8 cellular contexts compared by ENCODE assay signal in the genomic region with DNA sequence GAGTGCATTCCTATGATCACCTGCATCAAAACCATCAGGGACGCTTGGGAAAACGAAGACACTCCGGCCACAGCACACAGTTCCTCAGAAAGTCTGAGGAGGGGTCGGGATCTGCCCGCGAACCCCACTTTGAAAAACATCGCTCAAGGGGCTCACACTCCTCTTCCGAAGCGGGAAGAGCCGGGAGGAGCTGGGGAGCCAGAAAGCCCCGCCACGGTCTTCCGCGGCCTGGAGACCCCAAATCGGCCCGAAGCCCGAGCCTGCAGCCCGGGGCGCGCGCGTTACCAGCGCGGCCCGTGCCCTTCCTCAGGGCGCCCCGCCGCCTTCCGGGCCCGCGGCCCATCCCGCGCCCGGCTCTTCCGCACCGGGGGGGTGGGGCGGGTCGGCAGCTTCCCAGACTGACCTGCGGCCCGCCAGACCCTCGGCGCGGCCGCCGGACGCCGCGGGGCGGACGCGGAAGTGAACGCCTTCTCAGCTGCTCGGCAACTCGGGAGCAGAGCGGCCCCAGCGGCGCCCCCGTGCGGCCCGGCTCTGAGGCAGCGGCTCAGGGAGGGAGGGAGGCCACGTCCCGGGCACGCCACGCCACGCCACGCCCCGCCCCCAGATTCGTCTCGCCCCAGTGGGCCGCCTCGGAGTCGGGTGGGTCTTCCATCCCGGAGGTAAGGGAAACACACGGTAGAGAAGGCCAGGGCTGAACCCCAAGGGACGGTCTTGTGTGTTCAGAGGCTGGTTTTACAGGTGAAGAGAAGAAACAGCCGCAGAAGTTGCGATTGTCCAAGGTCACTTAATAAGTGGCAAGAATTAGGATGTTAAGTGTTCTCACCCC. TPM values are rescaled to one million over a fixed set of nuclear protein-coding genes. Genes with fewer than 3 reads are reported as not detected.
DNase-seq lines count a peak whose midpoint lies in the region; ATAC-seq and TF ChIP-seq lines count a peak whose summit lies in the region.

Gene KCTD18 (minus strand): TSS at position 461 of the 826 bp plus-strand sequence. CDS start 3,052 bp downstream, outside the sequence.

- H3K36me3 ChIP-seq in parathyroid adenoma (ENCODE audit: control insufficient read depth, insufficient read depth, low read length) (no peaks in the 10 kb centered on the region), tibial artery (peaks cover 0 to 3% (median 0%) of the 10 kb centered on the region in 3 donors)

- peaks cover 4% of the 10 kb centered on the region for H3K4me1 ChIP-seq in parathyroid adenoma
- peaks cover 0 to 13% (median 7%) of the 10 kb centered on the region in 4 donors for H3K4me1 ChIP-seq in tibial artery

- H3K27ac ChIP-seq in parathyroid adenoma (peak within 1 kb of the TSS; percentile 55), tibial artery (peak within 1 kb of the TSS; percentile 89 to 93)

- TF ChIP-seq CTCF in GM12873 (IDR thresholded peaks at IDR 0.05; ENCODE audit: insufficient read depth, low read depth, low read length, missing control alignments): peak; percentile 73
- peak; percentile 84 for TF ChIP-seq CTCF in parathyroid adenoma (IDR thresholded peaks at IDR 0.05)
- peak; percentile 75 to 80 for TF ChIP-seq CTCF in tibial artery (IDR thresholded peaks at IDR 0.05)

- H2AFZ ChIP-seq in parathyroid adenoma: peak within 1 kb of the TSS; percentile 85

- intact Hi-C loops in Right ventricle myocardium superior (cut with DNase I): no loop called here
- intact Hi-C loops in tibial artery (cut with DNase I; ENCODE audit: low total_unique reads): no loop called here

- H3K27me3 ChIP-seq in parathyroid adenoma (ENCODE audit: control insufficient read depth, insufficient read depth, low read length) (no peaks in the 10 kb centered on the region), tibial artery (no peaks in the 10 kb centered on the region)

- H3K4me3 ChIP-seq in parathyroid adenoma (ENCODE audit: low read depth, low read length) (peak within 1 kb of the TSS; percentile 93), tibial artery (peak within 1 kb of the TSS; percentile 81 to 99)

- DNase-seq in NCI-H1092 treated with DMSO at 0.1 percent for 48 hours (lab: John Stamatoyannopoulos, UW): peak; percentile 60
- peak; percentile 36 to 83 for DNase-seq in SW 1271 (lab: John Stamatoyannopoulos, UW)
- peak; percentile 76 for DNase-seq in activated naive CD8-positive, alpha-beta T cell treated with anti-CD3 and anti-CD28 coated beads, Interleukin-2, amount 50 U/mL, for 16 hours (ENCODE audit: low read depth, low spot score)
- peak; percentile 97 for DNase-seq in Right ventricle myocardium superior
- peak; percentile 86 to 96 for DNase-seq in tibial artery

- H3K4me2 ChIP-seq in parathyroid adenoma (ENCODE audit: low read length): peak within 1 kb of the TSS; percentile 96

- no peaks in the 10 kb centered on the region for H3K79me2 ChIP-seq in parathyroid adenoma

- peak; percentile 98 for ATAC-seq in HG02623 (IDR thresholded peaks at IDR 0.05; ENCODE audit: unreplicated experiment)
- peak; percentile 99 for ATAC-seq in Right ventricle myocardium superior (ENCODE audit: poor library complexity)

- H3K9ac ChIP-seq in parathyroid adenoma: peak within 1 kb of the TSS; percentile 40

- H3K9me3 ChIP-seq in parathyroid adenoma (ENCODE audit: control insufficient read depth, low read length): no peaks in the 10 kb centered on the region
- no peaks in the 10 kb centered on the region for H3K9me3 ChIP-seq in tibial artery

RNA-seq across cellular contexts. Expression of gene KCTD18, which starts in this region (rescaled TPM):
- total RNA-seq in Right ventricle myocardium superior: 9.0 TPM

Comparison
In these comparisons a context has a peak if more than half of its experiments do, and no peak if none do; other contexts are left out.
1. Peak in every context shown above with its lines: DNase-seq, ATAC-seq, H3K4me3 ChIP-seq and H3K27ac ChIP-seq.